ENCODE assay signal across 9 cellular contexts in the genomic region with DNA sequence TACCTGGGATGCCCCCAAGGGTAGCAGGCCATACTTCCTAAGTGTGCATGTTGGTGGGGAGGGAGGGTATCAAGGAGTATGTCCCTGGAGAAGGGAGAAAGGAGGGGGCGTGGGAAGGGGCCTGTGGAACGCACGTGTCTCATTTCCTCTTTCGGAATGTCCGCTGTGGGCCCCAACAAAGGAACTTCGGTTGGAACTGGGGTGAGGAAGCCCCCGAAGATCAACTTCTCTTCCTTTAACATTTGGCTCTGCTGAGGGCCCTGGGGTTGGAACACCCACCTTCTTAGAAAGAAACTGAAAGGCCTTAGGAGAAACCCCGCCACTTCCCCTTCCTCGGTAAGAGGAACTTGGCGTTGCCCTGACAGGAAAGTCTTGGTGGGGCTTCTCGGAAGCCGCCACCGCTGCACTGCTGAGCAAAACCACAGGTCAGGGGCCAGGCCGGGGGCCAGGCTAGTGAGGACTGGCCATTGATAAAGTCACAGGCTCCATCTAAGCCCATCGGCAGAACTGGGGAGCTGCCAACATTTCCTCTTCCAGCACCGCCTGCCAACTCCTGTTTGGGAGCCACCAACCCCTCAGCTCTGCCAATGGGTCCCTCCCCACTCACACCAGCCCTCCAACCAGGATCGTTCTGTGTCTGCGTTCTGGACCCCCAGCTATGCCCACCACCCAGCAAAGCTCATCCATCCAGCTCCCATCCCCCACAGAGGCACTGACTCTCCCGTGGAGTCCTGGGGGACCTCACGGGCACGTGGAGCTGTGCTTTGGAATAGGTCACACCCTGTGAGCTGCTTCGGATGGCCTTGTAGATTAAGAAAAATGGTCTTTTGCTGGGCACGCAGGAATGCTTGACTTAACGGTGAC. TPM values are rescaled to one million over a fixed set of nuclear protein-coding genes. Genes with fewer than 3 reads are reported as not detected.
DNase-seq lines count a peak whose midpoint lies in the region; ATAC-seq, FAIRE-seq and TF ChIP-seq lines count a peak whose summit lies in the region.
"Had no signal": no experiment of that assay in that cellular context is flagged by ENCODE, and none has a peak within 500 bp of the region (broad histone marks: within the 10 kb centered on the region; RNA-seq: fewer than 3 reads in every experiment).

No MANE protein-coding gene starts in this region.

- H3K36me3 ChIP-seq in OCI-LY7 (ENCODE audit: insufficient read depth, low read length) (no peaks in the 10 kb centered on the region), lung (ENCODE audit: control insufficient read depth in 2 of 2, insufficient read depth in 2 of 2, low read length in 2 of 2) (no peaks in the 10 kb centered on the region)

- intact Hi-C loops in OCI-LY7 (cut with micrococcal nuclease; ENCODE audit: unreplicated experiment), result loop anchor here (2.0 kb wide), 1 partner anchor 31 kb away; no protein-coding TSS in a partner anchor

- DNase-seq in GM19238 (ENCODE audit: insufficient read length, low spot score), result peak; percentile 74
- DNase-seq in OCI-LY7 (ENCODE audit: low spot score), result peak; percentile 82
- DNase-seq in activated effector memory CD4-positive, alpha-beta T cell treated with anti-CD3 and anti-CD28 coated beads, Interleukin-2, amount 50 U/mL, for 16 hours, result peak; percentile 84
- peak; percentile 76 for DNase-seq in lung (ENCODE audit: low spot score)
- peak; percentile 8 to 59 (median 18) for DNase-seq in stimulated activated naive CD4-positive, alpha-beta T cell (lab: John Stamatoyannopoulos, UW)
- DNase-seq in urothelium cell line (ENCODE audit: low spot score), result no peak
- DNase-seq in hepatic stellate cell (ENCODE audit: low spot score), result no peak
- no peak for DNase-seq in middle frontal gyrus (ENCODE audit: extremely low spot score, low spot score)

- ATAC-seq in lung (ENCODE audit: insufficient read depth, low FRiP score), result peak; percentile 80

- H3K79me2 ChIP-seq in OCI-LY7 (ENCODE audit: insufficient read depth, low read depth, low read length), result no peaks in the 10 kb centered on the region

- no TSS peak for BruUV-seq in OCI-LY7 (replicated peaks; lab: Mats Ljungman, UMichigan)

- CTCF ChIA-PET in OCI-LY7 (lab: Charles Lee; ENCODE audit: unreplicated experiment), result interaction anchor here (1.0 to 3.4 kb wide), 4 partner anchors 21 to 125 kb away, joined by 3 to 13 read pairs (median 6); no protein-coding TSS in a partner anchor

- no peak overlapping the region for H2AFZ ChIP-seq in OCI-LY7 (ENCODE audit: low read length)

- POLR2A ChIA-PET in OCI-LY7 (lab: Charles Lee), result interaction anchor here (1.1 to 4.4 kb wide), 5 partner anchors 32 to 126 kb away, joined by 4 to 40 read pairs (median 6); a partner anchor contains a TSS

- no peaks in the 10 kb centered on the region for H3K9me2 ChIP-seq in OCI-LY7 (ENCODE audit: insufficient read depth, low read length)

- H3K27me3 ChIP-seq in lung (ENCODE audit: control insufficient read depth, insufficient read depth), result no peaks in the 10 kb centered on the region

- H3K4me1 ChIP-seq in OCI-LY7 (ENCODE audit: insufficient read depth, low read length, poor library complexity, severe bottlenecking) (peaks cover 41% of the 10 kb centered on the region), lung (ENCODE audit: control insufficient read depth in 2 of 2, insufficient read depth in 2 of 2, low read length in 2 of 2) (peaks cover 0 to 6% of the 10 kb centered on the region in 2 donors)

- H3K4me3 ChIP-seq in OCI-LY7 (ENCODE audit: low read depth, low read length, poor library complexity, severe bottlenecking), result peak overlapping the region; percentile 13
- no peak overlapping the region for H3K4me3 ChIP-seq in lung

- H3K4me2 ChIP-seq in OCI-LY7 (ENCODE audit: low read length), result peak overlapping the region; percentile 65

- H3K9me3 ChIP-seq in OCI-LY7 (ENCODE audit: low read length) (no peaks in the 10 kb centered on the region), lung (ENCODE audit: control insufficient read depth in 2 of 2, insufficient read depth in 1 of 2, low read length in 1 of 2) (no peaks in the 10 kb centered on the region)

- FAIRE-seq in urothelium cell line (lab: Jason Lieb, UNC), result no peak

- 18 to 42% methylated on average over 24 of the region's 24 CpGs for WGBS in lung, 2 donors

- H4K20me1 ChIP-seq in OCI-LY7 (ENCODE audit: insufficient read depth, low read length), result peaks cover 3% of the 10 kb centered on the region; the same call in 1 of the 2 replicates

- H3K27ac ChIP-seq in OCI-LY7 (ENCODE audit: low read depth, low read length, poor library complexity, severe bottlenecking) (no peak overlapping the region), lung (ENCODE audit: low read depth in 1 of 2, low read length in 1 of 2) (peak overlapping the region in 1 of 2 donors; percentile 71)

- TF ChIP-seq CTCF in OCI-LY7 (conservative IDR thresholded peaks at IDR 0.05; ENCODE audit: low read length) (no peak), lung (IDR thresholded peaks at IDR 0.05; ENCODE audit: control extremely low read depth, extremely low read depth) (no peak)

RNA-seq across cellular contexts. Expression of a gene that starts 44.8 kb away (rescaled TPM):
- total RNA-seq in OCI-LY7 (2014; rRNA removed; shearing (Covaris generic)), result 23.8 and 27.8 TPM in 2 replicates
- total RNA-seq in OCI-LY7 (2022), result 45.7 and 48.6 TPM in 2 replicates
- total RNA-seq in lung, result 10 to 100 TPM; 24.2 to 76.7 TPM
- 10 to 100 TPM; 20.4 to 55.9 TPM for polyA plus RNA-seq in lung
- total RNA-seq: epithelial cell of proximal tubule had no signal

Comparison
In these comparisons a context has a peak if more than half of its experiments do, and no peak if none do; other contexts are left out.
1. DNase-seq: peak in GM19238 (single experiment), OCI-LY7 (single experiment), activated effector memory CD4-positive, alpha-beta T cell treated with anti-CD3 and anti-CD28 coated beads, Interleukin-2, amount 50 U/mL, for 16 hours (single experiment), lung (single experiment) and stimulated activated naive CD4-positive, alpha-beta T cell (6 of 6); none in urothelium cell line (single experiment), hepatic stellate cell (single experiment) and middle frontal gyrus (single experiment).